11 cellular contexts compared by ENCODE assay signal in genomic region chr18:6413554-6414117, GRCh38. TPM values are rescaled to one million over a fixed set of nuclear protein-coding genes. Genes with fewer than 3 reads are reported as not detected.
DNase-seq lines count a peak whose midpoint lies in the region; ATAC-seq, FAIRE-seq and TF ChIP-seq lines count a peak whose summit lies in the region.
"Had no signal": no experiment of that assay in that cellular context is flagged by ENCODE, and none has a peak within 500 bp of the region (broad histone marks: within the 10 kb centered on the region; RNA-seq: fewer than 3 reads in every experiment).

No MANE protein-coding gene starts in this region.

- H3K27me3 ChIP-seq in Caco-2 (replicated peaks; ENCODE audit: control insufficient read depth, insufficient read depth, low read length) = peaks cover 7% of the 10 kb centered on the region
- H3K27me3 ChIP-seq in right cardiac atrium (ENCODE audit: control insufficient read depth, insufficient read depth) = no peaks in the 10 kb centered on the region

- no peak for TF ChIP-seq CTCF in Caco-2 (IDR thresholded peaks at IDR 0.05; ENCODE audit: insufficient read depth in 1 of 2, low read depth in 1 of 2, low read length in 1 of 2, severe bottlenecking in 1 of 2, unreplicated experiment in 1 of 2)
- no peak for TF ChIP-seq CTCF in progenitor cell of endocrine pancreas (IDR thresholded peaks at IDR 0.05; ENCODE audit: unreplicated experiment)

- intact Hi-C loops in Caco-2 (cut with micrococcal nuclease; ENCODE audit: unreplicated experiment) (no loop called here), right cardiac atrium (cut with DNase I) (no loop called here)

- H3K9me3 Mint-ChIP-seq in Caco-2 (ENCODE audit: unreplicated experiment) = no peaks in the 10 kb centered on the region
- peaks cover 0 to 2% (median 0%) of the 10 kb centered on the region in 3 donors for H3K9me3 Mint-ChIP-seq in T-cell
- no peaks in the 10 kb centered on the region for H3K9me3 Mint-ChIP-seq in progenitor cell of endocrine pancreas (ENCODE audit: low read depth)

- H3K4me1 Mint-ChIP-seq in Caco-2 (ENCODE audit: low read depth, unreplicated experiment) = no peaks in the 10 kb centered on the region
- H3K4me1 Mint-ChIP-seq in T-cell = peaks cover 10 to 13% (median 12%) of the 10 kb centered on the region in 3 donors
- H3K4me1 Mint-ChIP-seq in progenitor cell of endocrine pancreas (ENCODE audit: low read depth) = peaks cover 5% of the 10 kb centered on the region

- H3K4me1 ChIP-seq in Caco-2 (peaks cover 4% of the 10 kb centered on the region; the same call in 1 of the 2 replicates), right cardiac atrium (ENCODE audit: control insufficient read depth, insufficient read depth, low read length) (no peaks in the 10 kb centered on the region)

- H3K9me3 ChIP-seq in Caco-2 (no peaks in the 10 kb centered on the region; the same call in 1 of the 2 replicates), right cardiac atrium (ENCODE audit: control insufficient read depth, low read length) (no peaks in the 10 kb centered on the region)

- BruUV-seq in Caco-2 (replicated peaks; lab: Mats Ljungman, UMichigan) = no TSS peak

- no peaks in the 10 kb centered on the region for H3K36me3 ChIP-seq in Caco-2 (ENCODE audit: control insufficient read depth, insufficient read depth, low read length)

- no peak overlapping the region for H3K4me3 ChIP-seq in Caco-2 (ENCODE audit: low read depth, low read length)
- H3K4me3 ChIP-seq in right cardiac atrium (ENCODE audit: low read length) = peak overlapping the region; percentile 57

- peak overlapping the region; percentile 64 for H3K27ac ChIP-seq in right cardiac atrium (ENCODE audit: low read length)

- peak overlapping the region; percentile 79 for H3K4me3 Mint-ChIP-seq in Caco-2 (ENCODE audit: unreplicated experiment)
- peak overlapping the region; percentile 43 to 68 (median 60) for H3K4me3 Mint-ChIP-seq in T-cell
- H3K4me3 Mint-ChIP-seq in progenitor cell of endocrine pancreas (ENCODE audit: low read depth) = peak overlapping the region; percentile 75

- no peak for FAIRE-seq in GM19239 (lab: Jason Lieb, UNC)

- WGBS in right cardiac atrium = 16% methylated on average over 25 of the region's 25 CpGs

- POLR2A ChIA-PET in Caco-2 (lab: Charles Lee) (no interaction called here), T-cell (lab: Charles Lee) (no interaction called here)

- no peak for DNase-seq in Caco-2
- DNase-seq in T-cell = no peak
- DNase-seq in right cardiac atrium = no peak
- no peak for DNase-seq in progenitor cell of endocrine pancreas (ENCODE audit: low spot score, unreplicated experiment)
- DNase-seq in GM19239 (ENCODE audit: insufficient read length, low spot score) = no peak
- no peak for DNase-seq in AG20443 (ENCODE audit: low spot score)
- no peak for DNase-seq in middle frontal gyrus (ENCODE audit: extremely low spot score, low spot score)
- DNase-seq: activated CD4-positive, alpha-beta T cell treated with anti-CD3 and anti-CD28 coated beads for 4 hours; stimulated activated naive CD4-positive, alpha-beta T cell had no signal

- no peak overlapping the region for H3K27ac Mint-ChIP-seq in Caco-2 (ENCODE audit: unreplicated experiment)
- peak overlapping the region in 1 of 2 donors; percentile 25 for H3K27ac Mint-ChIP-seq in T-cell
- no peak overlapping the region for H3K27ac Mint-ChIP-seq in progenitor cell of endocrine pancreas

- CTCF ChIA-PET in Caco-2 (lab: Charles Lee) (no interaction called here), T-cell (lab: Charles Lee) (no interaction called here)

- peaks cover 45% of the 10 kb centered on the region for H3K27me3 Mint-ChIP-seq in Caco-2 (ENCODE audit: insufficient read depth, unreplicated experiment)
- peaks cover 21 to 34% of the 10 kb centered on the region in 2 donors for H3K27me3 Mint-ChIP-seq in T-cell
- H3K27me3 Mint-ChIP-seq in progenitor cell of endocrine pancreas = peaks cover 36% of the 10 kb centered on the region

- H3K36me3 Mint-ChIP-seq in Caco-2 (ENCODE audit: insufficient read depth, unreplicated experiment) (no peaks in the 10 kb centered on the region), T-cell (no peaks in the 10 kb centered on the region), progenitor cell of endocrine pancreas (ENCODE audit: insufficient read depth) (no peaks in the 10 kb centered on the region)

- ATAC-seq in T-cell (replicated peaks in 1 of 4) (no peak), right cardiac atrium (peak; percentile 7 to 47), GM18870 (IDR thresholded peaks at IDR 0.05; ENCODE audit: unreplicated experiment) (no peak)

RNA-seq across cellular contexts. Expression of gene L3MBTL4, which starts 1.1 kb away (rescaled TPM):
- total RNA-seq in Caco-2 (2022) (0.23 TPM in 1 of 2 replicates, not detected in the other), T-cell (1 to 10 TPM in 2 of 5 donors, under 1 TPM in 3; 0.58 to 1.6 (median 0.83) TPM), right cardiac atrium (10 to 100 TPM; 27.3 to 36.9 (median 33.1) TPM), progenitor cell of endocrine pancreas (8.0 and 11.5 TPM in 2 replicates)
- 4.9 TPM for polyA plus RNA-seq in right cardiac atrium
- total RNA-seq: HT-29 had no signal

Comparison
In these comparisons a context has a peak if more than half of its experiments do, and no peak if none do; other contexts are left out.
1. ATAC-seq: peak in right cardiac atrium (2 of 2); none in T-cell (0 of 4) and GM18870 (single experiment).
2. Peak in every context shown above with its lines, with median percentiles within 50 percentile points of each other: H3K4me3 Mint-ChIP-seq.